Comparison of ENCODE assay signal across 8 cellular contexts in genomic region chr6:31651602-31652191, GRCh38. TPM values are rescaled to one million over a fixed set of nuclear protein-coding genes. Genes with fewer than 3 reads are reported as not detected.
DNase-seq lines count a peak whose midpoint lies in the region; ATAC-seq and TF ChIP-seq lines count a peak whose summit lies in the region.

No MANE protein-coding gene starts in this region.

- intact Hi-C loops in aorta (cut with DNase I), result loop anchor here in 1 of 2 donors (1.0 to 10.0 kb wide), 2 partner anchors 13 to 1763 kb away; partner anchors contain the start of genes CUTA, GPANK1 and PHF1

- H3K27me3 ChIP-seq in MG63 (no peaks in the 10 kb centered on the region), mucosa of rectum (ENCODE audit: control insufficient read depth in 2 of 2, insufficient read depth in 2 of 2, low read length in 2 of 2) (no peaks in the 10 kb centered on the region), aorta (ENCODE audit: control insufficient read depth in 1 of 2, insufficient read depth in 2 of 2, low read length in 1 of 2) (no peaks in the 10 kb centered on the region)

- peak overlapping the region; percentile 98 to 100 for H3K27ac Mint-ChIP-seq in T-cell

- no peak for TF ChIP-seq POLR2A in erythroblast (IDR thresholded peaks at IDR 0.05; ENCODE audit: low read length)

- no peaks in the 10 kb centered on the region for H3K27me3 Mint-ChIP-seq in T-cell

- CTCF ChIA-PET in HEK293 (lab: Yijun Ruan, JAX), result interaction anchor here (0.7 to 2.4 kb wide), 9 partner anchors 9 to 154 kb away, joined by 3 to 16 read pairs (median 3); partner anchors contain the start of genes C6orf47 and GPANK1
- CTCF ChIA-PET in T-cell (lab: Charles Lee), result interaction anchor here (0.5 to 2.4 kb wide), 4 partner anchors 13 to 1053 kb away, joined by 3 to 10 read pairs (median 5); partner anchors contain the start of genes GPANK1 (in 1 of the 2) and HSPA1B (in 1 of the 2)

- H3K4me1 Mint-ChIP-seq in T-cell, result peaks cover 42 to 52% (median 51%) of the 10 kb centered on the region in 3 donors

- peak overlapping the region; percentile 78 to 93 for H3K9ac ChIP-seq in mucosa of rectum (ENCODE audit: low read depth in 1 of 2, low read length in 2 of 2)

- H3K9me3 ChIP-seq in HEK293 (ENCODE audit: control insufficient read depth, insufficient read depth, low read depth, low read length) (no peaks in the 10 kb centered on the region), MG63 (no peaks in the 10 kb centered on the region), mucosa of rectum (ENCODE audit: control insufficient read depth in 2 of 2, low read length in 2 of 2) (no peaks in the 10 kb centered on the region), aorta (ENCODE audit: control insufficient read depth, low read length) (no peaks in the 10 kb centered on the region)

- no peaks in the 10 kb centered on the region for H3K9me3 Mint-ChIP-seq in T-cell

- peak; percentile 93 for DNase-seq in ELF-1 (ENCODE audit: low read depth, low spot score)
- DNase-seq in MG63, result no peak
- DNase-seq in T-cell, result no peak
- peak; percentile 88 to 92 for DNase-seq in erythroblast (lab: John Stamatoyannopoulos, UW)
- DNase-seq in aorta, result no peak

- H3K4me3 ChIP-seq in HEK293 (ENCODE audit: low read depth, low read length) (peak overlapping the region; percentile 85), MG63 (peak overlapping the region; percentile 97), mucosa of rectum (ENCODE audit: low read length in 2 of 2) (peak overlapping the region; percentile 98 to 100), aorta (ENCODE audit: low read length in 2 of 2) (peak overlapping the region; percentile 32 to 65)

- H3K36me3 ChIP-seq in HEK293 (ENCODE audit: control insufficient read depth in 2 of 2, insufficient read depth in 1 of 2, low read length in 2 of 2) (peaks cover 39 to 58% of the 10 kb centered on the region in 2 experiments), MG63 (peaks cover 16% of the 10 kb centered on the region; the same call in 1 of the 2 replicates), mucosa of rectum (ENCODE audit: control insufficient read depth in 2 of 2, insufficient read depth in 2 of 2, low read length in 2 of 2) (peaks cover 31 to 42% of the 10 kb centered on the region in 2 donors), aorta (ENCODE audit: control insufficient read depth in 1 of 2, insufficient read depth in 2 of 2, low read length in 1 of 2) (peaks cover 0 to 6% of the 10 kb centered on the region in 2 donors)

- POLR2A ChIA-PET in HEK293 (lab: Yijun Ruan, JAX), result interaction anchor here (0.6 to 7.7 kb wide), 20 partner anchors 9 to 212 kb away, joined by 3 to 180 read pairs (median 8); partner anchors contain the start of genes ABHD16A, ATP6V1G2, C6orf47 and CLIC1
- POLR2A ChIA-PET in T-cell (lab: Charles Lee), result interaction anchor here (0.6 to 2.5 kb wide), 4 partner anchors 13 to 110 kb away, joined by 3 to 11 read pairs (median 4); partner anchors contain the start of genes CSNK2B (in 1 of the 2) and GPANK1 (in 1 of the 2)

- WGBS in aorta, 2 donors, result 1 to 3% methylated on average over 29 of the region's 29 CpGs

- peaks cover 27% of the 10 kb centered on the region for H3K36me3 Mint-ChIP-seq in T-cell

- H3K4me1 ChIP-seq in HEK293 (ENCODE audit: control insufficient read depth, insufficient read depth, low read length) (0 out of 2 replicates have a peak, but pooled peaks cover 6% of the 10 kb centered on the region), mucosa of rectum (ENCODE audit: control insufficient read depth in 2 of 2, insufficient read depth in 2 of 2, low read length in 2 of 2) (peaks cover 23 to 27% of the 10 kb centered on the region in 2 donors), aorta (ENCODE audit: control insufficient read depth in 1 of 2, insufficient read depth in 2 of 2, low read length in 2 of 2) (no peaks in the 10 kb centered on the region)

- ATAC-seq in T-cell (replicated peaks in 1 of 4) (peak in 2 of 4 experiments; percentile 28 to 33), aorta (ENCODE audit: low FRiP score) (peak; percentile 79)

- no peak for TF ChIP-seq CTCF in 22Rv1 (IDR thresholded peaks at IDR 0.05)
- no peak for TF ChIP-seq CTCF in HEK293 (tag by site-specific recombination; IDR thresholded peaks at IDR 0.05)

- H3K27ac ChIP-seq in 22Rv1, result peak overlapping the region; percentile 95
- H3K27ac ChIP-seq in HEK293 (ENCODE audit: extremely low read depth, low read depth, low read length), result peak overlapping the region; percentile 87
- peak overlapping the region; percentile 94 for H3K27ac ChIP-seq in mucosa of rectum (ENCODE audit: low read depth in 2 of 2, low read length in 2 of 2)
- peak overlapping the region; percentile 87 to 88 for H3K27ac ChIP-seq in aorta (ENCODE audit: low read depth in 1 of 2, low read length in 2 of 2)

- H3K4me3 Mint-ChIP-seq in T-cell, result peak overlapping the region; percentile 82 to 95 (median 90)

TF ChIP-seq in HEK293, 187 proteins besides CTCF, POLR2A, EP300 and RAD21:
- TF ChIP-seq HIC1 (tag by site-specific recombination; IDR thresholded peaks at IDR 0.05) (no peak), ZBTB48 (tag by site-specific recombination; IDR thresholded peaks at IDR 0.05) (peak; percentile 88), ZNF366 (tag by site-specific recombination; conservative IDR thresholded peaks at IDR 0.05) (0 out of 2 replicates have a peak, but pooled peaks have one; percentile 30), ZBTB20 (tag by site-specific recombination; IDR thresholded peaks at IDR 0.05) (peak; percentile 85; the same call in 1 of the 2 replicates), ZNF202 (tag by site-specific recombination; IDR thresholded peaks at IDR 0.05; ENCODE audit: borderline replicate concordance) (no peak), ZSCAN5A (tag by site-specific recombination; IDR thresholded peaks at IDR 0.05) (no peak), ZNF223 (tag by site-specific recombination; IDR thresholded peaks at IDR 0.05) (no peak)

RNA-seq across cellular contexts. Expression of gene BAG6, which starts 0.8 kb away (rescaled TPM):
- total RNA-seq in MG63 (2014; rRNA removed; shearing (Covaris generic); ENCODE audit: low replicate concordance), result 82.2 and 194 TPM in 2 replicates
- 100 to 1,000 TPM; 257 to 317 (median 301) TPM for total RNA-seq in T-cell
- total RNA-seq in aorta, result 100 to 1,000 TPM; 207 to 215 TPM
- 100 to 1,000 TPM in 1 of 2 donors, 10 to 100 TPM in 1; 75.0 to 379 TPM for polyA plus RNA-seq in aorta

RNA-seq across cellular contexts. Expression of gene APOM, which starts 4.0 kb away (rescaled TPM):
- total RNA-seq in MG63 (2014; rRNA removed; shearing (Covaris generic); ENCODE audit: low replicate concordance), result 0.56 TPM in 1 of 2 replicates, not detected in the other
- total RNA-seq in T-cell, result 1 to 10 TPM; 1.4 to 3.6 (median 3.2) TPM
- total RNA-seq in aorta, result under 1 TPM; 0.42 to 0.96 TPM
- polyA plus RNA-seq in aorta, result 1 to 10 TPM in 1 of 2 donors, not detected in 1; 2.6 TPM

RNA-seq across cellular contexts. Expression of gene C6orf47, which starts 8.9 kb away (rescaled TPM):
- total RNA-seq in MG63 (2014; rRNA removed; shearing (Covaris generic); ENCODE audit: low replicate concordance), result 5.9 and 6.5 TPM in 2 replicates
- 10 to 100 TPM; 16.3 to 36.2 (median 33.4) TPM for total RNA-seq in T-cell
- total RNA-seq in aorta, result 10 to 100 TPM; 18.3 to 20.2 TPM
- polyA plus RNA-seq in aorta, result 10 to 100 TPM in 1 of 2 donors, 1 to 10 TPM in 1; 7.5 to 12.0 TPM

RNA-seq across cellular contexts. Expression of gene GPANK1, which starts 13.1 kb away (rescaled TPM):
- total RNA-seq in MG63 (2014; rRNA removed; shearing (Covaris generic); ENCODE audit: low replicate concordance), result 21.4 and 24.2 TPM in 2 replicates
- total RNA-seq in T-cell, result 10 to 100 TPM; 13.0 to 27.6 (median 23.3) TPM
- total RNA-seq in aorta, result 10 to 100 TPM; 10.9 to 16.5 TPM
- 10 to 100 TPM; 15.9 to 22.8 TPM for polyA plus RNA-seq in aorta

RNA-seq across cellular contexts. Expression of gene CSNK2B, which starts 14.2 kb away (rescaled TPM):
- 88.8 and 99.8 TPM in 2 replicates for total RNA-seq in MG63 (2014; rRNA removed; shearing (Covaris generic); ENCODE audit: low replicate concordance)
- total RNA-seq in T-cell (100 to 1,000 TPM in 4 of 5 donors, 10 to 100 TPM in 1; 98.4 to 129 (median 126) TPM), aorta (100 to 1,000 TPM; 100 to 106 TPM)
- polyA plus RNA-seq in aorta, result 100 to 1,000 TPM; 122 to 191 TPM

Comparison
In these comparisons a context has a peak if more than half of its experiments do, and no peak if none do; other contexts are left out.
1. DNase-seq: peak in ELF-1 (single experiment) and erythroblast (2 of 2); none in MG63 (single experiment), T-cell (0 of 34) and aorta (0 of 2).
2. H3K4me3 ChIP-seq: peak in every context shown above with its lines; median percentile 99 in mucosa of rectum; 97 in MG63; 85 in HEK293; 48 in aorta.
3. Peak in every context shown above with its lines, with median percentiles within 50 percentile points of each other: H3K27ac ChIP-seq.